Comparison of ENCODE assay signal across 8 cellular contexts in genomic region chr16:27405546-27406451, GRCh38. TPM values are rescaled to one million over a fixed set of nuclear protein-coding genes. Genes with fewer than 3 reads are reported as not detected.
DNase-seq lines count a peak whose midpoint lies in the region; ATAC-seq, FAIRE-seq and TF ChIP-seq lines count a peak whose summit lies in the region.

No MANE protein-coding gene starts in this region.

- no peak for DNase-seq in GM12892 (ENCODE audit: insufficient read length)
- peak; percentile 20 for DNase-seq in astrocyte (ENCODE audit: low read depth)
- DNase-seq in stimulated activated CD4-positive, alpha-beta T cell treated with anti-CD3 and anti-CD28 coated beads, Interleukin-4, amount 100 ng/mL, for 24 hours, result peak; percentile 86
- DNase-seq in T1000 (lab: John Stamatoyannopoulos, UW), result no peak
- no peak for DNase-seq in NCI-H2227 treated with DMSO at 0.1 percent for 48 hours (lab: John Stamatoyannopoulos, UW)
- no peak for DNase-seq in hepatic stellate cell (ENCODE audit: low spot score)

- no peaks in the 10 kb centered on the region for H4K20me1 ChIP-seq in astrocyte (ENCODE audit: insufficient read depth, low read length)

- H3K9me3 ChIP-seq in astrocyte (ENCODE audit: insufficient read depth, low read depth, low read length), result no peaks in the 10 kb centered on the region

- FAIRE-seq in GM12892 (lab: Jason Lieb, UNC) (peak; percentile 83), astrocyte (lab: Jason Lieb, UNC) (no peak)

- no peak overlapping the region for H3K4me3 ChIP-seq in astrocyte (ENCODE audit: insufficient read depth, low read depth, low read length)

- H2AFZ ChIP-seq in astrocyte (ENCODE audit: low read depth, low read length), result no peak overlapping the region

- H3K27ac ChIP-seq in astrocyte (ENCODE audit: low read depth, low read length), result no peak overlapping the region

- no peak overlapping the region for H3K4me2 ChIP-seq in astrocyte (ENCODE audit: low read length)

- no peak for TF ChIP-seq CTCF in astrocyte (IDR thresholded peaks at IDR 0.05; ENCODE audit: insufficient read depth, low read depth, low read length)

- no peaks in the 10 kb centered on the region for H3K27me3 ChIP-seq in astrocyte (ENCODE audit: insufficient read depth, low read length)

- peaks cover 28% of the 10 kb centered on the region for H3K4me1 ChIP-seq in astrocyte (ENCODE audit: insufficient read depth, low read length)

- no peaks in the 10 kb centered on the region for H3K36me3 ChIP-seq in astrocyte (ENCODE audit: insufficient read depth, low read length)

- H3K27ac Mint-ChIP-seq in astrocyte (ENCODE audit: unreplicated experiment), result no peak overlapping the region

- no peaks in the 10 kb centered on the region for H3K36me3 Mint-ChIP-seq in astrocyte (ENCODE audit: low read depth, unreplicated experiment)

- peak; percentile 10 for ATAC-seq in activated CD4-positive, CD25-positive, alpha-beta regulatory T cell treated with anti-CD3 and anti-CD28 coated beads, Interleukin-2, amount 50 U/mL, for 24 hours
- ATAC-seq in GM21786 (IDR thresholded peaks at IDR 0.05; ENCODE audit: unreplicated experiment), result no peak

- H3K9ac ChIP-seq in astrocyte (ENCODE audit: low read length), result no peak overlapping the region

- no peak overlapping the region for H3K4me3 Mint-ChIP-seq in astrocyte (ENCODE audit: unreplicated experiment)

- no peak for TF ChIP-seq POLR2A in GM12892 (IDR thresholded peaks at IDR 0.05; ENCODE audit: low read depth, low read length)

- no peaks in the 10 kb centered on the region for H3K27me3 Mint-ChIP-seq in astrocyte (ENCODE audit: low read depth, unreplicated experiment)

- H3K4me1 Mint-ChIP-seq in astrocyte (ENCODE audit: low read depth, unreplicated experiment), result peaks cover 35% of the 10 kb centered on the region

- H3K9me3 Mint-ChIP-seq in astrocyte (ENCODE audit: unreplicated experiment), result peaks cover 2% of the 10 kb centered on the region

- no peaks in the 10 kb centered on the region for H3K79me2 ChIP-seq in astrocyte (ENCODE audit: insufficient read depth, low read length)

RNA-seq across cellular contexts. Expression of gene IL21R, which starts 3.8 kb away (rescaled TPM):
- 31.5 TPM for polyA plus RNA-seq in GM12892 (2012; ENCODE audit: missing spikeins)
- total RNA-seq in astrocyte, result 1.8 and 3.0 TPM in 2 replicates

Comparison
In these comparisons a context has a peak if more than half of its experiments do, and no peak if none do; other contexts are left out.
1. DNase-seq: peak in astrocyte (single experiment) and stimulated activated CD4-positive, alpha-beta T cell treated with anti-CD3 and anti-CD28 coated beads, Interleukin-4, amount 100 ng/mL, for 24 hours (single experiment); none in GM12892 (single experiment), T1000 (single experiment), NCI-H2227 treated with DMSO at 0.1 percent for 48 hours (single experiment) and hepatic stellate cell (single experiment).